ENCODE assay signal across 9 cellular contexts in genomic region chr3:44000586-44000985, GRCh38.
DNase-seq lines count a peak whose midpoint lies in the region; ATAC-seq, FAIRE-seq and TF ChIP-seq lines count a peak whose summit lies in the region.
"Had no signal": no experiment of that assay in that cellular context is flagged by ENCODE, and none has a peak within 500 bp of the region (broad histone marks: within the 10 kb centered on the region; RNA-seq: fewer than 3 reads in every experiment).

No MANE protein-coding gene starts in this region.

- DNase-seq in A549 (ENCODE audit: low read depth in 1 of 2, low spot score in 1 of 2), result peak in 1 of 2 experiments; percentile 53
- DNase-seq in glomerular visceral epithelial cell (ENCODE audit: extremely low spot score), result peak; percentile 51
- no peak for DNase-seq in activated T-cell treated with anti-CD3 and anti-CD28 coated beads, Interleukin-2, amount 50 U/mL, for 72 hours
- no peak for DNase-seq in activated CD4-positive, alpha-beta T cell treated with anti-CD3 and anti-CD28 coated beads, Interleukin-2, amount 10 ng/mL, durations not matched to agents 7 days and 5 days
- DNase-seq in iPS-NIHi11 (ENCODE audit: low spot score), result no peak
- DNase-seq in GM10266 (ENCODE audit: extremely low spot score), result no peak
- DNase-seq: islet precursor cell had no signal

- no peak for TF ChIP-seq EP300 in A549 (IDR thresholded peaks at IDR 0.05)

- POLR2A ChIA-PET in A549 (lab: Yijun Ruan, JAX), result interaction anchor here (0.7 to 0.9 kb wide), 2 partner anchors 131 to 148 kb away, joined by 4 read pairs; no protein-coding TSS in a partner anchor
- POLR2A ChIA-PET in activated CD4-positive, alpha-beta T cell treated with anti-CD3 and anti-CD28 coated beads, Interleukin-2, amount 10 ng/mL, durations not matched to agents 7 days and 5 days (lab: Charles Lee), result no interaction called here

- no peak for TF ChIP-seq RAD21 in A549 (conservative IDR thresholded peaks at IDR 0.05 in 1 of 2, IDR thresholded peaks at IDR 0.05 in 1 of 2)

- H3K27ac Mint-ChIP-seq in activated T-cell treated with anti-CD3 and anti-CD28 coated beads, Interleukin-2, amount 50 U/mL, for 72 hours, result no peak overlapping the region
- no peak overlapping the region for H3K27ac Mint-ChIP-seq in activated CD4-positive, alpha-beta T cell treated with anti-CD3 and anti-CD28 coated beads, Interleukin-2, amount 10 ng/mL, durations not matched to agents 7 days and 5 days

- CTCF ChIA-PET in A549 (lab: Yijun Ruan, JAX), result interaction anchor here (0.6 to 2.6 kb wide), 5 partner anchors 92 to 1308 kb away, joined by 3 to 11 read pairs (median 3); no protein-coding TSS in a partner anchor
- CTCF ChIA-PET in activated CD4-positive, alpha-beta T cell treated with anti-CD3 and anti-CD28 coated beads, Interleukin-2, amount 10 ng/mL, durations not matched to agents 7 days and 5 days (lab: Charles Lee), result interaction anchor here (0.6 kb wide), 1 partner anchor 88 kb away, joined by 6 read pairs; no protein-coding TSS in a partner anchor

- TF ChIP-seq POLR2A in A549 (IDR thresholded peaks at IDR 0.05; ENCODE audit: low read length), result no peak

- peaks cover 56% of the 10 kb centered on the region for H3K4me1 ChIP-seq in A549

- peak overlapping the region; percentile 95 for H3K4me2 ChIP-seq in A549

- peaks cover 0 to 3% of the 10 kb centered on the region in 2 donors for H3K36me3 Mint-ChIP-seq in activated T-cell treated with anti-CD3 and anti-CD28 coated beads, Interleukin-2, amount 50 U/mL, for 72 hours (ENCODE audit: insufficient read depth in 2 of 2)
- peaks cover 6% of the 10 kb centered on the region for H3K36me3 Mint-ChIP-seq in activated CD4-positive, alpha-beta T cell treated with anti-CD3 and anti-CD28 coated beads, Interleukin-2, amount 10 ng/mL, durations not matched to agents 7 days and 5 days (ENCODE audit: low read depth)

- 4% methylated on average over 3 of the region's 3 CpGs for whole genome bisulfite sequencing in A549 (ENCODE audit: missing lambda C conversion rate)

- no peak for FAIRE-seq in A549 (lab: Jason Lieb, UNC)

- H3K4me3 Mint-ChIP-seq in activated T-cell treated with anti-CD3 and anti-CD28 coated beads, Interleukin-2, amount 50 U/mL, for 72 hours, result no peak overlapping the region
- H3K4me3 Mint-ChIP-seq in activated CD4-positive, alpha-beta T cell treated with anti-CD3 and anti-CD28 coated beads, Interleukin-2, amount 10 ng/mL, durations not matched to agents 7 days and 5 days, result no peak overlapping the region

- peak overlapping the region; percentile 48 to 89 for H3K27ac ChIP-seq in A549

- H3K27me3 Mint-ChIP-seq in activated T-cell treated with anti-CD3 and anti-CD28 coated beads, Interleukin-2, amount 50 U/mL, for 72 hours (ENCODE audit: low read depth), result peaks cover 90% of the 10 kb centered on the region
- H3K27me3 Mint-ChIP-seq in activated CD4-positive, alpha-beta T cell treated with anti-CD3 and anti-CD28 coated beads, Interleukin-2, amount 10 ng/mL, durations not matched to agents 7 days and 5 days, result peaks cover 84% of the 10 kb centered on the region

- no peak for ATAC-seq in A549
- ATAC-seq in GM19351 (IDR thresholded peaks at IDR 0.05; ENCODE audit: unreplicated experiment), result peak; percentile 42
- ATAC-seq in SK-N-SH treated with all-trans-retinoic acid at 6 μM for 48 hours, result peak; percentile 42
- no peak for ATAC-seq in activated T-cell treated with anti-CD3 and anti-CD28 coated beads, Interleukin-2, amount 50 U/mL, for 72 hours (replicated peaks in 1 of 2)

- H3K4me1 Mint-ChIP-seq in activated T-cell treated with anti-CD3 and anti-CD28 coated beads, Interleukin-2, amount 50 U/mL, for 72 hours (ENCODE audit: low read depth), result peaks cover 31% of the 10 kb centered on the region
- H3K4me1 Mint-ChIP-seq in activated CD4-positive, alpha-beta T cell treated with anti-CD3 and anti-CD28 coated beads, Interleukin-2, amount 10 ng/mL, durations not matched to agents 7 days and 5 days, result peaks cover 34% of the 10 kb centered on the region

- TF ChIP-seq CTCF in A549 (IDR thresholded peaks at IDR 0.05) (no peak), GM10266 (IDR thresholded peaks at IDR 0.05; ENCODE audit: control insufficient read depth, insufficient read depth, low read depth, missing control alignments) (no peak)

- no peaks in the 10 kb centered on the region for H3K9me3 Mint-ChIP-seq in activated T-cell treated with anti-CD3 and anti-CD28 coated beads, Interleukin-2, amount 50 U/mL, for 72 hours
- no peaks in the 10 kb centered on the region for H3K9me3 Mint-ChIP-seq in activated CD4-positive, alpha-beta T cell treated with anti-CD3 and anti-CD28 coated beads, Interleukin-2, amount 10 ng/mL, durations not matched to agents 7 days and 5 days

- H3K9me3 ChIP-seq in A549, result no peaks in the 10 kb centered on the region

- H3K4me3 ChIP-seq in A549, result peak overlapping the region; percentile 83

TF ChIP-seq in A549, 52 proteins besides CTCF, POLR2A, EP300 and RAD21:
- TF ChIP-seq ATOH8 (CRISPR knock-in tag; IDR thresholded peaks at IDR 0.05; ENCODE audit: low read depth) (no peak), MAX (IDR thresholded peaks at IDR 0.05) (peak; percentile 32; the same call in 1 of the 2 replicates), HOXA7 (CRISPR knock-in tag; IDR thresholded peaks at IDR 0.05) (no peak), JUN (IDR thresholded peaks at IDR 0.05) (no peak), GATA3 (IDR thresholded peaks at IDR 0.05; ENCODE audit: borderline replicate concordance) (no peak), CHD4 (IDR thresholded peaks at IDR 0.05; ENCODE audit: borderline replicate concordance) (no peak)

TF ChIP-seq in SK-N-SH treated with all-trans-retinoic acid at 6 μM for 48 hours, 23 proteins besides CTCF, POLR2A, EP300 and RAD21 (continues in another document):
- TF ChIP-seq ZFP30 (CRISPR knock-in tag; IDR thresholded peaks at IDR 0.05) (no peak), TSHZ2 (CRISPR knock-in tag; IDR thresholded peaks at IDR 0.05) (no peak), ISL1 (CRISPR knock-in tag; IDR thresholded peaks at IDR 0.05) (no peak), OSR1 (CRISPR knock-in tag; IDR thresholded peaks at IDR 0.05) (no peak), CREB5 (CRISPR knock-in tag; IDR thresholded peaks at IDR 0.05; ENCODE audit: low read depth) (no peak), ZFP3 (CRISPR knock-in tag; IDR thresholded peaks at IDR 0.05) (no peak), POU6F1 (CRISPR knock-in tag; IDR thresholded peaks at IDR 0.05; ENCODE audit: borderline replicate concordance, low read depth) (no peak)

Comparison
In these comparisons a context has a peak if more than half of its experiments do, and no peak if none do; other contexts are left out.
1. ATAC-seq: peak in GM19351 (single experiment) and SK-N-SH treated with all-trans-retinoic acid at 6 μM for 48 hours (single experiment); none in A549 (0 of 2) and activated T-cell treated with anti-CD3 and anti-CD28 coated beads, Interleukin-2, amount 50 U/mL, for 72 hours (0 of 2).